Comparison of ENCODE assay signal across 1 cellular context in genomic region chr1:164712131-164713031, GRCh38.
TF ChIP-seq lines count a peak whose summit lies in the region.

No MANE protein-coding gene starts in this region.

TF ChIP-seq in K562, 482 proteins besides CTCF, POLR2A, EP300 and RAD21 (continued from another document and continues in another):
- peak; percentile 81; the same call in 1 of the 2 replicates for TF ChIP-seq EZH2 (IDR thresholded peaks at IDR 0.05; ENCODE audit: borderline replicate concordance, low read depth, low read length)
- no peak; the same call in 1 of the 2 replicates for TF ChIP-seq ZBTB26 (CRISPR knock-in tag; IDR thresholded peaks at IDR 0.05)
- no peak for TF ChIP-seq ZNF408 (CRISPR knock-in tag; IDR thresholded peaks at IDR 0.05; ENCODE audit: low read depth)
- no peak for TF ChIP-seq BRF1 (IDR thresholded peaks at IDR 0.05; ENCODE audit: borderline replicate concordance, extremely low read depth, insufficient read length)
- no peak for TF ChIP-seq ZNF57 (CRISPR knock-in tag; IDR thresholded peaks at IDR 0.05)
- TF ChIP-seq E2F6 (IDR thresholded peaks at IDR 0.05; ENCODE audit: borderline replicate concordance in 1 of 2, extremely low read depth in 1 of 2, insufficient read depth in 1 of 2, insufficient read length in 1 of 2, low read depth in 1 of 2, low read length in 1 of 2, poor library complexity in 1 of 2, severe bottlenecking in 1 of 2) = peak; percentile 88 to 89
- TF ChIP-seq JUNB (CRISPR knock-in tag; conservative IDR thresholded peaks at IDR 0.05) = no peak
- peak; percentile 98 for TF ChIP-seq TBL1XR1 (IDR thresholded peaks at IDR 0.05; ENCODE audit: low read length in 2 of 2)
- peak; percentile 100 for TF ChIP-seq GATA2 (CRISPR knock-in tag; IDR thresholded peaks at IDR 0.05)
- no peak for TF ChIP-seq MBD1 (CRISPR knock-in tag; IDR thresholded peaks at IDR 0.05)
- peak; percentile 61 for TF ChIP-seq ZKSCAN1 (IDR thresholded peaks at IDR 0.05; ENCODE audit: low read depth, low read length)
- TF ChIP-seq ZBTB17 (CRISPR knock-in tag; IDR thresholded peaks at IDR 0.05) = peak; percentile 89
- TF ChIP-seq ZNF274 (IDR thresholded peaks at IDR 0.05; ENCODE audit: borderline replicate concordance, low read depth, low read length) = peak; percentile 83
- no peak for TF ChIP-seq SMC3 (conservative IDR thresholded peaks at IDR 0.05; ENCODE audit: insufficient read depth, low read depth, low read length)
- TF ChIP-seq ASH1L (IDR thresholded peaks at IDR 0.05; ENCODE audit: borderline replicate concordance, low read depth, partially characterized antibody) = no peak
- TF ChIP-seq ZNF3 (CRISPR knock-in tag; IDR thresholded peaks at IDR 0.05) = no peak
- peak in 1 of 2 experiments; percentile 94 for TF ChIP-seq AFF1 (IDR thresholded peaks at IDR 0.05; ENCODE audit: low read depth in 1 of 2, partially characterized antibody in 2 of 2)
- TF ChIP-seq ZNF23 (CRISPR knock-in tag; IDR thresholded peaks at IDR 0.05) = no peak
- no peak for TF ChIP-seq TFE3 (CRISPR knock-in tag; IDR thresholded peaks at IDR 0.05)
- no peak for TF ChIP-seq XRCC3 (IDR thresholded peaks at IDR 0.05)
- TF ChIP-seq ZNF561 (CRISPR knock-in tag; conservative IDR thresholded peaks at IDR 0.05) = no peak
- TF ChIP-seq ZBTB2 (IDR thresholded peaks at IDR 0.05) = peak; percentile 57; the same call in 1 of the 2 replicates
- TF ChIP-seq ZNF512 (tag; IDR thresholded peaks at IDR 0.05) = no peak
- TF ChIP-seq HMG20A (CRISPR knock-in tag; conservative IDR thresholded peaks at IDR 0.05) = no peak
- TF ChIP-seq ZKSCAN8 (CRISPR knock-in tag; IDR thresholded peaks at IDR 0.05) = peak; percentile 90
- TF ChIP-seq U2AF1 (optimal IDR thresholded peaks at IDR 0.05; ENCODE audit: low read depth, low read length) = no peak
- peak; percentile 73 for TF ChIP-seq ZBTB33 (CRISPR knock-in tag; IDR thresholded peaks at IDR 0.05)
- TF ChIP-seq ARID2 (IDR thresholded peaks at IDR 0.05) = no peak
- no peak; the same call in 1 of the 2 replicates for TF ChIP-seq USF1 (CRISPR knock-in tag; IDR thresholded peaks at IDR 0.05)
- no peak for TF ChIP-seq MAFK (IDR thresholded peaks at IDR 0.05; ENCODE audit: low read length)
- no peak for TF ChIP-seq MTF1 (CRISPR knock-in tag; IDR thresholded peaks at IDR 0.05; ENCODE audit: borderline replicate concordance)
- peak; percentile 36; the same call in 1 of the 2 replicates for TF ChIP-seq GATAD2B (IDR thresholded peaks at IDR 0.05; ENCODE audit: borderline replicate concordance)
- peak; percentile 86 to 95 for TF ChIP-seq HDAC1 (IDR thresholded peaks at IDR 0.05)
- TF ChIP-seq YY1 (IDR thresholded peaks at IDR 0.05; ENCODE audit: borderline replicate concordance in 1 of 3, control insufficient read depth in 1 of 3, extremely low read depth in 1 of 3, insufficient read depth in 3 of 3, insufficient read length in 1 of 3, insufficient replicate concordance in 2 of 3, low read depth in 1 of 3, low read length in 2 of 3) = no peak
- peak in 1 of 2 experiments; percentile 77; a peak in 1 of 4 replicates for TF ChIP-seq ETV6 (IDR thresholded peaks at IDR 0.05; ENCODE audit: borderline replicate concordance in 1 of 2, low read depth in 2 of 2, low read length in 1 of 2)
- 0 out of 2 replicates have a peak, but pooled peaks have one; percentile 9 for TF ChIP-seq ETV6 (CRISPR knock-in tag; IDR thresholded peaks at IDR 0.05; ENCODE audit: borderline replicate concordance)
- TF ChIP-seq IRF1 (CRISPR knock-in tag; IDR thresholded peaks at IDR 0.05; ENCODE audit: borderline replicate concordance) = no peak
- no peak for TF ChIP-seq RBFOX2 (IDR thresholded peaks at IDR 0.05; ENCODE audit: low read depth, low read length)
